26 cellular contexts compared by ENCODE assay signal in the genomic region with DNA sequence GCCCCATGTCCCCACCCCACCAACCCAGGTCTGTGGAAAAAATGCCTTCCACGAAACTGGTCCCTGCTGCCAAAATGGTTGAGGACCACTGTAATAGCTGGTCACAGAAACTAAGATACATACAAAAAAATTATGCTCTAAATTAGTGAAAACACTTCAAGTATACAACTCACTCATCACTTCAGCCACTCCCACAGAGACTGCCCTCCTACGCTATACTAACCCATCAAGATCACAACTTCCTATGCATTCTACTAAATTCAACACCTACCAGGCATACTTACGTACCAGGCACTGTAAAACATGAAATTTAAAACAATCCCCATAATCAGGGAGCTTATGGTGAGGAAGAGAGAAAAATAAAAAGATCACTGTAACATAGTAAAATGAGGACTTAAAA. TPM values are rescaled to one million over a fixed set of nuclear protein-coding genes. Genes with fewer than 3 reads are reported as not detected.
"Had no signal": no experiment of that assay in that cellular context is flagged by ENCODE, and none has a peak within 500 bp of the region (broad histone marks: within the 10 kb centered on the region; RNA-seq: fewer than 3 reads in every experiment).

No MANE protein-coding gene starts in this region.

- H3K4me3 Mint-ChIP-seq: memory B cell; natural killer cell treated with Interleukin-12 subunit alpha and Interleukin-12 subunit beta and Interleukin-15 and Interleukin-18, amount 100 ng/mL, for 72 hours; neural crest cell; stimulated activated naive B cell treated with anti-CD40 and anti-IgM and Interleukin-4, amounts not matched to agents 10 μg/mL and 1 μg/mL and 100 μg/mL, for 72 hours had no signal

- H3K27me3 ChIP-seq: esophagus muscularis mucosa, foreskin keratinocyte, gastroesophageal sphincter, heart left ventricle, hepatocyte, neutrophil, right lobe of liver, stomach, thyroid gland, vagina had no signal

- H3K4me3 ChIP-seq: esophagus muscularis mucosa, gastroesophageal sphincter, heart left ventricle, hepatocyte, lung, right lobe of liver, stomach, thyroid gland, vagina had no signal

- H3K4me1 Mint-ChIP-seq: memory B cell, neural crest cell had no signal

- H3K9ac ChIP-seq: parathyroid adenoma had no signal

- H3K36me3 ChIP-seq: esophagus muscularis mucosa, gastroesophageal sphincter, heart left ventricle, neutrophil, right lobe of liver, stomach, thyroid gland, vagina had no signal

- ATAC-seq: foreskin keratinocyte; gastroesophageal sphincter; heart left ventricle; left lobe of liver; natural killer cell treated with Interleukin-12 subunit alpha and Interleukin-12 subunit beta and Interleukin-15 and Interleukin-18, amount 100 ng/mL, for 72 hours; right lobe of liver; stimulated activated naive B cell treated with anti-CD40 and anti-IgM and Interleukin-4, amounts not matched to agents 10 μg/mL and 1 μg/mL and 100 μg/mL, for 72 hours had no signal

- H3K4me1 ChIP-seq: esophagus muscularis mucosa, foreskin keratinocyte, gastroesophageal sphincter, heart left ventricle, parathyroid adenoma, right lobe of liver, stomach, thyroid gland, vagina had no signal

- DNase-seq: dermis blood vessel endothelial cell; effector memory CD4-positive, alpha-beta T cell; foreskin keratinocyte; heart left ventricle; kidney; right lobe of liver; small intestine; stimulated activated CD4-positive, alpha-beta T cell treated with anti-CD3 and anti-CD28 coated beads, Interleukin-15, amount 100 ng/mL, for 24 hours; stimulated activated CD4-positive, alpha-beta T cell treated with anti-CD3 and anti-CD28 coated beads, Interleukin-2, amount 100 ng/mL, for 48 hours; stimulated activated naive B cell treated with anti-CD40 and anti-IgM and Interleukin-4, amounts not matched to agents 10 μg/mL and 1 μg/mL and 100 μg/mL, for 72 hours; stomach; thyroid gland; trophoblast cell had no signal

- H3K4me2 ChIP-seq: hepatocyte had no signal

- FAIRE-seq: endothelial cell of umbilical vein, kidney, small intestine had no signal

- H3K9me3 ChIP-seq: esophagus muscularis mucosa, gastroesophageal sphincter, heart left ventricle, neutrophil, right lobe of liver, stomach, thyroid gland, vagina had no signal

- H3K79me2 ChIP-seq: hepatocyte, parathyroid adenoma had no signal

- H2AFZ ChIP-seq: hepatocyte, parathyroid adenoma had no signal

- H3K9me3 Mint-ChIP-seq: memory B cell; natural killer cell treated with Interleukin-12 subunit alpha and Interleukin-12 subunit beta and Interleukin-15 and Interleukin-18, amount 100 ng/mL, for 72 hours; neural crest cell; stimulated activated naive B cell treated with anti-CD40 and anti-IgM and Interleukin-4, amounts not matched to agents 10 μg/mL and 1 μg/mL and 100 μg/mL, for 72 hours had no signal

- H3K27ac Mint-ChIP-seq: memory B cell; natural killer cell treated with Interleukin-12 subunit alpha and Interleukin-12 subunit beta and Interleukin-15 and Interleukin-18, amount 100 ng/mL, for 72 hours; progenitor cell of endocrine pancreas; stimulated activated naive B cell treated with anti-CD40 and anti-IgM and Interleukin-4, amounts not matched to agents 10 μg/mL and 1 μg/mL and 100 μg/mL, for 72 hours had no signal

- H3K27me3 Mint-ChIP-seq: memory B cell; natural killer cell treated with Interleukin-12 subunit alpha and Interleukin-12 subunit beta and Interleukin-15 and Interleukin-18, amount 100 ng/mL, for 72 hours; progenitor cell of endocrine pancreas; stimulated activated naive B cell treated with anti-CD40 and anti-IgM and Interleukin-4, amounts not matched to agents 10 μg/mL and 1 μg/mL and 100 μg/mL, for 72 hours had no signal

- H3K27ac ChIP-seq: esophagus muscularis mucosa, foreskin keratinocyte, gastroesophageal sphincter, heart left ventricle, hepatocyte, neutrophil, parathyroid adenoma, right lobe of liver, stomach, thyroid gland, vagina had no signal

RNA-seq across cellular contexts. Expression of gene RUNX2, which starts 22.9 kb away (rescaled TPM):
- total RNA-seq: endothelial cell of umbilical vein had no signal
